Comparison of ENCODE assay signal across 8 cellular contexts in genomic region chr3:183825380-183826161, GRCh38.
A peak's percentile ranks its signal among the peaks of the same experiment; 100 is the strongest.
DNase-seq lines count a peak whose midpoint lies in the region; ATAC-seq lines count a peak whose summit lies in the region.

Gene MAP6D1, minus strand, starts transcription at chr3:183825577. Its CDS starts 30 bp downstream, at chr3:183825547.

- DNase-seq in DMS 273 treated with DMSO at 0.1 percent for 48 hours (lab: John Stamatoyannopoulos, UW), result peak; percentile 66
- DNase-seq in NCI-H2081 (lab: John Stamatoyannopoulos, UW), result peak; percentile 56 to 77
- peak; percentile 36 to 38 for DNase-seq in activated CD4-positive, alpha-beta T cell treated with anti-CD3 and anti-CD28 coated beads for 4 hours
- peak; percentile 31 for DNase-seq in dedifferentiated amniotic fluid mesenchymal stem cell (ENCODE audit: extremely low spot score)
- peak; percentile 62 for DNase-seq in kidney tubule cell (ENCODE audit: low spot score)
- peak; percentile 35 to 58 for DNase-seq in stimulated activated CD4-positive, alpha-beta T cell treated with anti-CD3 and anti-CD28 coated beads, Interleukin-2, amount 100 ng/mL, for 24 hours

- ATAC-seq in GM21619 (IDR thresholded peaks at IDR 0.05; ENCODE audit: unreplicated experiment) (peak; percentile 55), HG03196 (IDR thresholded peaks at IDR 0.05; ENCODE audit: unreplicated experiment) (no peak)
